Comparison of ENCODE assay signal across 8 cellular contexts in genomic region chr5:88734191-88734640, GRCh38.
A peak's percentile ranks its signal among the peaks of the same experiment; 100 is the strongest.
DNase-seq lines count a peak whose midpoint lies in the region; ATAC-seq and TF ChIP-seq lines count a peak whose summit lies in the region.

No MANE protein-coding gene starts in this region.

- CTCF ChIA-PET in A673 (lab: Charles Lee): no interaction called here
- CTCF ChIA-PET in CD4-positive, alpha-beta memory T cell (lab: Charles Lee; ENCODE audit: partially characterized antibody): interaction anchor here (0.7 to 1.0 kb wide), 5 partner anchors 11 to 1796 kb away, joined by 3 to 5 read pairs (median 4); partner anchors contain the start of gene LYSMD3

- H3K27ac Mint-ChIP-seq in CD4-positive, alpha-beta memory T cell: no peak overlapping the region

- H3K27me3 Mint-ChIP-seq in CD4-positive, alpha-beta memory T cell: peaks cover 1 to 13% of the 10 kb centered on the region in 2 donors

- H3K9me3 ChIP-seq in psoas muscle: no peaks in the 10 kb centered on the region
- no peaks in the 10 kb centered on the region for H3K9me3 ChIP-seq in A673 (ENCODE audit: low read depth, low read length, poor library complexity, severe bottlenecking)
- no peaks in the 10 kb centered on the region for H3K9me3 ChIP-seq in CD4-positive, alpha-beta memory T cell (ENCODE audit: control insufficient read depth in 1 of 2, low read length in 2 of 2)

- TF ChIP-seq CTCF in psoas muscle (IDR thresholded peaks at IDR 0.05) (no peak), A673 (conservative IDR thresholded peaks at IDR 0.05; ENCODE audit: low read depth, low read length) (no peak)

- H3K4me1 ChIP-seq in psoas muscle (peaks cover 71% of the 10 kb centered on the region), A673 (ENCODE audit: insufficient read depth, low read length, poor library complexity, severe bottlenecking) (no peaks in the 10 kb centered on the region)
- H3K4me1 ChIP-seq in CD4-positive, alpha-beta memory T cell (ENCODE audit: insufficient read depth, low read length): no peaks in the 10 kb centered on the region

- WGBS in psoas muscle, 3 donors: 48 to 63% (median 57%) methylated on average over 6 of the region's 6 CpGs

- DNase-seq in psoas muscle (no peak), A673 (ENCODE audit: low spot score) (no peak), T-helper 9 cell (no peak)
- no peak for DNase-seq in central memory CD4-positive, alpha-beta T cell
- no peak for DNase-seq in CD4-positive, alpha-beta memory T cell

- H3K4me3 Mint-ChIP-seq in CD4-positive, alpha-beta memory T cell: peak overlapping the region in 3 of 8 donors; percentile 3 to 73 (median 57)

- ATAC-seq in GM19455 (IDR thresholded peaks at IDR 0.05; ENCODE audit: unreplicated experiment): peak; percentile 51
- ATAC-seq in HG03280 (IDR thresholded peaks at IDR 0.05; ENCODE audit: unreplicated experiment): peak; percentile 51
- no peak for ATAC-seq in psoas muscle

- H3K4me1 Mint-ChIP-seq in CD4-positive, alpha-beta memory T cell: peaks cover 4% of the 10 kb centered on the region in 4 donors

- intact Hi-C loops in psoas muscle (cut with DNase I): loop anchor here (5.0 kb wide), 2 partner anchors 148 to 1528 kb away; partner anchors contain the start of gene MEF2C (in 1 of the 2)
- intact Hi-C loops in A673 (cut with micrococcal nuclease; ENCODE audit: unreplicated experiment): loop anchor here (10.0 kb wide), 1 partner anchor 991 kb away; no protein-coding TSS in a partner anchor
- intact Hi-C loops in CD4-positive, alpha-beta memory T cell (cut with micrococcal nuclease): no loop called here

- H3K4me3 ChIP-seq in psoas muscle (peak overlapping the region; percentile 7), A673 (ENCODE audit: low read depth, low read length, poor library complexity, severe bottlenecking) (no peak overlapping the region)
- no peak overlapping the region for H3K4me3 ChIP-seq in CD4-positive, alpha-beta memory T cell (ENCODE audit: low read length in 2 of 2)

- POLR2A ChIA-PET in A673 (lab: Charles Lee; ENCODE audit: low non-redundant PET): no interaction called here
- POLR2A ChIA-PET in CD4-positive, alpha-beta memory T cell (lab: Charles Lee; ENCODE audit: partially characterized antibody): no interaction called here

- peaks cover 9 to 49% of the 10 kb centered on the region in 2 donors for H3K36me3 ChIP-seq in psoas muscle (ENCODE audit: insufficient read depth in 1 of 2, low read depth in 1 of 2)
- H3K36me3 ChIP-seq in A673 (ENCODE audit: insufficient read depth, low read length, poor library complexity, severe bottlenecking): no peaks in the 10 kb centered on the region
- no peaks in the 10 kb centered on the region for H3K36me3 ChIP-seq in CD4-positive, alpha-beta memory T cell (ENCODE audit: insufficient read depth, low read length)

- no peaks in the 10 kb centered on the region for H3K27me3 ChIP-seq in psoas muscle (ENCODE audit: insufficient read depth in 3 of 3, low read length in 2 of 3)
- no peaks in the 10 kb centered on the region for H3K27me3 ChIP-seq in A673 (replicated peaks; ENCODE audit: insufficient read depth, low read depth, low read length, poor library complexity)
- no peaks in the 10 kb centered on the region for H3K27me3 ChIP-seq in CD4-positive, alpha-beta memory T cell (ENCODE audit: insufficient read depth, low read length)

- BruUV-seq in A673 (replicated peaks; lab: Mats Ljungman, UMichigan): no TSS peak

- no peaks in the 10 kb centered on the region for H3K36me3 Mint-ChIP-seq in CD4-positive, alpha-beta memory T cell

- H3K27ac ChIP-seq in angular gyrus (ENCODE audit: low read depth, low read length) (peak overlapping the region; percentile 29), psoas muscle (peak overlapping the region; percentile 71), A673 (ENCODE audit: low read depth, low read length, poor library complexity, severe bottlenecking) (no peak overlapping the region)
- H3K27ac ChIP-seq in CD4-positive, alpha-beta memory T cell (ENCODE audit: low read depth, low read length): no peak overlapping the region

- H3K9me3 Mint-ChIP-seq in CD4-positive, alpha-beta memory T cell: peaks cover 0 to 3% (median 0%) of the 10 kb centered on the region in 8 donors

Comparison
In these comparisons a context has a peak if more than half of its experiments do, and no peak if none do; other contexts are left out.
1. ATAC-seq: peak in GM19455 (single experiment) and HG03280 (single experiment); none in psoas muscle (0 of 4).
2. H3K27ac ChIP-seq: peak in angular gyrus (single experiment) and psoas muscle (single experiment); none in A673 (single experiment) and CD4-positive, alpha-beta memory T cell (single experiment).